8 cellular contexts compared by ENCODE assay signal in genomic region chr2:207768891-207769596, GRCh38. TPM values are rescaled to one million over a fixed set of nuclear protein-coding genes. Genes with fewer than 3 reads are reported as not detected.
DNase-seq lines count a peak whose midpoint lies in the region; ATAC-seq and TF ChIP-seq lines count a peak whose summit lies in the region.

No MANE protein-coding gene starts in this region.

- H3K9ac ChIP-seq in neuronal stem cell (ENCODE audit: low read depth, low read length, poor library complexity), result peak overlapping the region; percentile 96

- H2BK120ac ChIP-seq in neuronal stem cell (ENCODE audit: low read depth, low read length), result peak overlapping the region; percentile 89

- peak overlapping the region; percentile 59 for H3K14ac ChIP-seq in neuronal stem cell (ENCODE audit: low read length)

- H2AFZ ChIP-seq in neuronal stem cell (ENCODE audit: low read length), result peak overlapping the region; percentile 77

- H3K4ac ChIP-seq in neuronal stem cell (ENCODE audit: low read length), result peak overlapping the region; percentile 94

- WGBS in neuronal stem cell (ENCODE audit: extremely low coverage in 2 of 2, insufficient read length in 2 of 2, insufficient replicate concordance in 1 of 2), 2 donors, result no CpG with 5 or more reads among the region's 51 CpGs

- ATAC-seq in GM21529 (IDR thresholded peaks at IDR 0.05; ENCODE audit: unreplicated experiment), result peak; percentile 9

- H3K27me3 ChIP-seq in neuronal stem cell (ENCODE audit: control insufficient read depth in 3 of 3, insufficient read depth in 3 of 3, low read depth in 1 of 3, low read length in 3 of 3), result no peaks in the 10 kb centered on the region

- no peak overlapping the region for H2BK15ac ChIP-seq in neuronal stem cell (ENCODE audit: low read length)

- H3K27me3 Mint-ChIP-seq in activated CD4-positive, alpha-beta T cell treated with anti-CD3 and anti-CD28 coated beads, Interleukin-2, amount 10 ng/mL, durations not matched to agents 7 days and 5 days, result peaks cover 55% of the 10 kb centered on the region

- H3K4me1 Mint-ChIP-seq in activated CD4-positive, alpha-beta T cell treated with anti-CD3 and anti-CD28 coated beads, Interleukin-2, amount 10 ng/mL, durations not matched to agents 7 days and 5 days, result peaks cover 34% of the 10 kb centered on the region

- no peaks in the 10 kb centered on the region for H3K9me3 Mint-ChIP-seq in activated CD4-positive, alpha-beta T cell treated with anti-CD3 and anti-CD28 coated beads, Interleukin-2, amount 10 ng/mL, durations not matched to agents 7 days and 5 days

- peak overlapping the region; percentile 31 for H3K27ac Mint-ChIP-seq in activated CD4-positive, alpha-beta T cell treated with anti-CD3 and anti-CD28 coated beads, Interleukin-2, amount 10 ng/mL, durations not matched to agents 7 days and 5 days

- peaks cover 1% of the 10 kb centered on the region for H3K36me3 Mint-ChIP-seq in activated CD4-positive, alpha-beta T cell treated with anti-CD3 and anti-CD28 coated beads, Interleukin-2, amount 10 ng/mL, durations not matched to agents 7 days and 5 days (ENCODE audit: low read depth)

- no peak overlapping the region for H3K4me2 ChIP-seq in neuronal stem cell (ENCODE audit: insufficient read depth, low read length, poor library complexity, severe bottlenecking)

- H2BK12ac ChIP-seq in neuronal stem cell (ENCODE audit: low read length), result peak overlapping the region; percentile 61

- CTCF ChIA-PET in activated CD4-positive, alpha-beta T cell treated with anti-CD3 and anti-CD28 coated beads, Interleukin-2, amount 10 ng/mL, durations not matched to agents 7 days and 5 days (lab: Charles Lee), result interaction anchor here (1.6 kb wide), 1 partner anchor 170 kb away, joined by 4 read pairs; no protein-coding TSS in a partner anchor

- POLR2A ChIA-PET in activated CD4-positive, alpha-beta T cell treated with anti-CD3 and anti-CD28 coated beads, Interleukin-2, amount 10 ng/mL, durations not matched to agents 7 days and 5 days (lab: Charles Lee), result no interaction called here

- peak; percentile 54 for DNase-seq in GM03348 (ENCODE audit: low spot score)
- no peak for DNase-seq in Jurkat, Clone E6-1 (ENCODE audit: low read depth, low spot score)
- peak; percentile 14 for DNase-seq in activated CD4-positive, alpha-beta T cell treated with anti-CD3 and anti-CD28 coated beads, Interleukin-2, amount 10 ng/mL, durations not matched to agents 7 days and 5 days
- DNase-seq in fibroblast of mammary gland (ENCODE audit: low read depth), result peak; percentile 22
- peak; percentile 45 for DNase-seq in neuronal stem cell (ENCODE audit: low spot score)
- no peak for DNase-seq in NCI-H2196 treated with DMSO at 0.1 percent for 48 hours (lab: John Stamatoyannopoulos, UW; ENCODE audit: unreplicated experiment)
- no peak for DNase-seq in NCI-H1048 (lab: John Stamatoyannopoulos, UW)

- H4K91ac ChIP-seq in neuronal stem cell (ENCODE audit: low read depth, low read length, poor library complexity), result peak overlapping the region; percentile 93

- H3K4me1 ChIP-seq in neuronal stem cell (ENCODE audit: control insufficient read depth in 2 of 2, insufficient read depth in 1 of 2, low read depth in 1 of 2, low read length in 2 of 2), result peaks cover 1 to 52% of the 10 kb centered on the region in 2 donors

- H3K4me3 ChIP-seq in Jurkat, Clone E6-1 (ENCODE audit: low read length), result peak overlapping the region; percentile 57
- peak overlapping the region; percentile 66 for H3K4me3 ChIP-seq in fibroblast of mammary gland (ENCODE audit: control insufficient read depth, low read depth, low read length)
- peak overlapping the region; percentile 85 to 88 for H3K4me3 ChIP-seq in neuronal stem cell (ENCODE audit: low read length in 2 of 2)

- H3K23ac ChIP-seq in neuronal stem cell (ENCODE audit: low read depth, low read length, poor library complexity), result peak overlapping the region; percentile 99

- peak overlapping the region; percentile 79 for H3K4me3 Mint-ChIP-seq in activated CD4-positive, alpha-beta T cell treated with anti-CD3 and anti-CD28 coated beads, Interleukin-2, amount 10 ng/mL, durations not matched to agents 7 days and 5 days

- peaks cover 30 to 42% of the 10 kb centered on the region in 2 donors for H3K36me3 ChIP-seq in neuronal stem cell (replicated peaks in 1 of 2; ENCODE audit: control insufficient read depth in 2 of 2, insufficient read depth in 2 of 2, low read length in 2 of 2)

- peak overlapping the region; percentile 99 for H3K18ac ChIP-seq in neuronal stem cell (ENCODE audit: low read length)

- H3K9me3 ChIP-seq in neuronal stem cell (replicated peaks in 1 of 2; ENCODE audit: control insufficient read depth in 2 of 2, insufficient read depth in 1 of 2, low read depth in 1 of 2, low read length in 2 of 2), result peaks cover 0 to 11% of the 10 kb centered on the region in 2 donors

- H4K8ac ChIP-seq in neuronal stem cell (ENCODE audit: low read depth, low read length), result no peak overlapping the region

- H3K27ac ChIP-seq in neuronal stem cell (replicated peaks; ENCODE audit: low read length), result peak overlapping the region; percentile 97

- peak overlapping the region; percentile 100 for H2BK5ac ChIP-seq in neuronal stem cell (ENCODE audit: low read length)

- no peaks in the 10 kb centered on the region for H3K79me1 ChIP-seq in neuronal stem cell (ENCODE audit: low read depth, low read length)

- H2AK5ac ChIP-seq in neuronal stem cell (ENCODE audit: low read depth, low read length), result peak overlapping the region; percentile 87

- TF ChIP-seq CTCF in fibroblast of mammary gland (conservative IDR thresholded peaks at IDR 0.05; ENCODE audit: control insufficient read depth, insufficient read depth, low read depth, low read length), result no peak

RNA-seq across cellular contexts. Expression of gene FZD5, which starts 0.7 kb away (rescaled TPM):
- polyA plus RNA-seq in Jurkat, Clone E6-1 (2012; ENCODE audit: insufficient read depth, insufficient read length), result 0.90 TPM
- under 1 TPM; 0.25 to 0.35 TPM for total RNA-seq in activated CD4-positive, alpha-beta T cell treated with anti-CD3 and anti-CD28 coated beads, Interleukin-2, amount 10 ng/mL, durations not matched to agents 7 days and 5 days
- polyA plus RNA-seq in neuronal stem cell (2013, experiment 1 of 2), result 267 TPM
- 274 TPM for polyA plus RNA-seq in neuronal stem cell (2013, experiment 2 of 2)

RNA-seq across cellular contexts. Expression of gene CCNYL1, which starts 57.6 kb away (rescaled TPM):
- 14.0 TPM for polyA plus RNA-seq in Jurkat, Clone E6-1 (2012; ENCODE audit: insufficient read depth, insufficient read length)
- 1 to 10 TPM; 5.1 to 6.9 TPM for total RNA-seq in activated CD4-positive, alpha-beta T cell treated with anti-CD3 and anti-CD28 coated beads, Interleukin-2, amount 10 ng/mL, durations not matched to agents 7 days and 5 days
- 24.1 TPM for polyA plus RNA-seq in neuronal stem cell (2013, experiment 1 of 2)
- 23.5 TPM for polyA plus RNA-seq in neuronal stem cell (2013, experiment 2 of 2)

Comparison
In these comparisons a context has a peak if more than half of its experiments do, and no peak if none do; other contexts are left out.
1. DNase-seq: peak in GM03348 (single experiment), activated CD4-positive, alpha-beta T cell treated with anti-CD3 and anti-CD28 coated beads, Interleukin-2, amount 10 ng/mL, durations not matched to agents 7 days and 5 days (single experiment), fibroblast of mammary gland (single experiment) and neuronal stem cell (single experiment); none in Jurkat, Clone E6-1 (single experiment), NCI-H2196 treated with DMSO at 0.1 percent for 48 hours (single experiment) and NCI-H1048 (single experiment).
2. Peak in every context shown above with its lines, with median percentiles within 50 percentile points of each other: H3K4me3 ChIP-seq.